In genomic region chr12:124898200-124898950, GRCh38 we compare ENCODE assay signal across 8 cellular contexts. TPM values are rescaled to one million over a fixed set of nuclear protein-coding genes. Genes with fewer than 3 reads are reported as not detected.
DNase-seq lines count a peak whose midpoint lies in the region.

No MANE protein-coding gene starts in this region.

- H3K4me2 ChIP-seq in Karpas-422 (ENCODE audit: low read depth, low read length, poor library complexity, severe bottlenecking): peak overlapping the region; percentile 70

- DNase-seq in activated gamma-delta T cell treated with Interleukin-2 at 50 U/mL for 16 hours (peak; percentile 70), activated gamma-delta T cell (lab: John Stamatoyannopoulos, UW) (no peak), Karpas-422 (peak; percentile 96), T-helper 1 cell (peak; percentile 22 to 79 (median 55)), adipocyte (ENCODE audit: low read depth) (no peak), hypothalamus (lab: John Stamatoyannopoulos, UW) (peak in 44 of 51 donors; percentile 2 to 80 (median 28)), NCI-H748 (lab: John Stamatoyannopoulos, UW; ENCODE audit: unreplicated experiment) (no peak)
- peak; percentile 51 for DNase-seq in stimulated activated CD4-positive, alpha-beta T cell treated with anti-CD3 and anti-CD28 coated beads, Interleukin-2, amount 100 ng/mL, for 4 hours (ENCODE audit: low read depth)

- no peaks in the 10 kb centered on the region for H4K20me1 ChIP-seq in Karpas-422 (ENCODE audit: insufficient read depth, low read depth, low read length)

- H3K9me3 ChIP-seq in Karpas-422 (ENCODE audit: low read length): peaks cover under 1% of the 10 kb centered on the region; the same call in 1 of the 2 replicates
- H3K9me3 ChIP-seq in adipocyte (ENCODE audit: control insufficient read depth, low read length): no peaks in the 10 kb centered on the region

- peak overlapping the region; percentile 78; the same call in 1 of the 2 replicates for H2AFZ ChIP-seq in Karpas-422 (ENCODE audit: low read length)

- H3K9me2 ChIP-seq in Karpas-422 (replicated peaks; ENCODE audit: insufficient read depth, low read length): no peaks in the 10 kb centered on the region

- H3K36me3 ChIP-seq in Karpas-422 (ENCODE audit: insufficient read depth, low read length) (no peaks in the 10 kb centered on the region), adipocyte (ENCODE audit: control insufficient read depth, insufficient read depth, low read length, severe bottlenecking) (no peaks in the 10 kb centered on the region)

- H3K27ac ChIP-seq in Karpas-422 (ENCODE audit: low read length): no peak overlapping the region

- peaks cover 48% of the 10 kb centered on the region for H3K4me1 ChIP-seq in Karpas-422 (ENCODE audit: low read length)
- H3K4me1 ChIP-seq in adipocyte (ENCODE audit: control insufficient read depth, insufficient read depth, low read length): peaks cover 9% of the 10 kb centered on the region

- peak overlapping the region; percentile 53 for H3K9ac ChIP-seq in Karpas-422 (ENCODE audit: low read length)
- peak overlapping the region; percentile 24 for H3K9ac ChIP-seq in adipocyte (ENCODE audit: low read length)

- H3K4me3 ChIP-seq in Karpas-422 (ENCODE audit: low read length) (peak overlapping the region; percentile 51), adipocyte (ENCODE audit: low read length) (peak overlapping the region; percentile 53)

- no peaks in the 10 kb centered on the region for H3K79me2 ChIP-seq in Karpas-422 (ENCODE audit: low read length)

- H3K27me3 ChIP-seq in Karpas-422 (ENCODE audit: low read length) (peaks cover 3% of the 10 kb centered on the region; the same call in 1 of the 2 replicates), adipocyte (replicated peaks; ENCODE audit: control insufficient read depth, insufficient read depth, low read length) (no peaks in the 10 kb centered on the region)

RNA-seq across cellular contexts. Expression of gene UBC, which starts 16.1 kb away (rescaled TPM):
- 603 and 914 TPM in 2 replicates for total RNA-seq in Karpas-422 (2014; rRNA removed; shearing (Covaris generic); ENCODE audit: low replicate concordance)

RNA-seq across cellular contexts. Expression of gene SCARB1, which starts 34.7 kb away (rescaled TPM):
- 91.7 and 102 TPM in 2 replicates for total RNA-seq in Karpas-422 (2014; rRNA removed; shearing (Covaris generic); ENCODE audit: low replicate concordance)

Comparison
In these comparisons a context has a peak if more than half of its experiments do, and no peak if none do; other contexts are left out.
1. DNase-seq: peak in activated gamma-delta T cell treated with Interleukin-2 at 50 U/mL for 16 hours (single experiment), Karpas-422 (single experiment), T-helper 1 cell (5 of 5), hypothalamus (44 of 51) and stimulated activated CD4-positive, alpha-beta T cell treated with anti-CD3 and anti-CD28 coated beads, Interleukin-2, amount 100 ng/mL, for 4 hours (single experiment); none in activated gamma-delta T cell (single experiment), adipocyte (single experiment) and NCI-H748 (single experiment).